In the genomic region with DNA sequence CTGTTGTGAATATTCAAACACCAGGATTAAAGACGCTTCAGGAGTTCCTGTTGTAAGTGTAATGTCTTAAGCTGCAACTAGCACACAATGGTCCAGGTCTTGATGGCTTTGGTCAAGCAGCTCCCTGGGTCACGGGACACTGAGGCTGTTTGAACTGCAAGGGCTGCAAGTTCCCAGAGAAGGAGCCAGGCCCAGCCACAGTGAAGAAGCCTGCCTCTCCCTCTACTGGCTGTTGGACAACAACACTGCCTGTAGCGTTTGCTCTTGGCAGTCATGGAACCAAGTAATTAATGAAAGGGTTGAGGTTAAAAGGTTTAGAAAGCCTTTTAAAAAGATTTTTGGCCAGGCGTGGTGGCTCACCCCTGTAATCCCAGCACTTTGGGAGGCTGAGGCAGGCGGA, we compare ENCODE assay signal across 7 cellular contexts. TPM values are rescaled to one million over a fixed set of nuclear protein-coding genes. Genes with fewer than 3 reads are reported as not detected.
DNase-seq lines count a peak whose midpoint lies in the region; ATAC-seq and TF ChIP-seq lines count a peak whose summit lies in the region.

No MANE protein-coding gene starts in this region.

- no peaks in the 10 kb centered on the region for H3K36me3 ChIP-seq in Peyer's patch

- no peak overlapping the region for H3K4me3 ChIP-seq in Peyer's patch

- no peak overlapping the region for H3K27ac ChIP-seq in Peyer's patch

- ATAC-seq in GM18511 (IDR thresholded peaks at IDR 0.05; ENCODE audit: unreplicated experiment) (peak; percentile 55), GM21786 (IDR thresholded peaks at IDR 0.05; ENCODE audit: unreplicated experiment) (no peak)

- peak in 1 of 3 donors; percentile 48 for DNase-seq in Peyer's patch
- peak; percentile 30 for DNase-seq in fibroblast of the conjunctiva (ENCODE audit: low read depth)
- DNase-seq in renal cortical epithelial cell (ENCODE audit: low read depth) = peak; percentile 44
- no peak for DNase-seq in GF-D8 (lab: John Stamatoyannopoulos, UW)
- DNase-seq in stimulated activated CD8-positive, alpha-beta memory T cell treated with anti-CD3 and anti-CD28 coated beads, Interleukin-4, amount 100 ng/mL, for 48 hours = no peak

- no peaks in the 10 kb centered on the region for H3K4me1 ChIP-seq in Peyer's patch

- TF ChIP-seq POLR2A in Peyer's patch (IDR thresholded peaks at IDR 0.05) = no peak

- TF ChIP-seq CTCF in Peyer's patch (IDR thresholded peaks at IDR 0.05) = peak in 4 of 6 experiments; percentile 10 to 48 (median 44)

- H3K9me3 ChIP-seq in Peyer's patch = no peaks in the 10 kb centered on the region

- no peaks in the 10 kb centered on the region for H3K27me3 ChIP-seq in Peyer's patch

RNA-seq across cellular contexts. Expression of gene GUSB, which starts 31.9 kb away (rescaled TPM):
- total RNA-seq in Peyer's patch (10 to 100 TPM; 29.8 to 56.9 (median 48.4) TPM), renal cortical epithelial cell (13.5 and 26.7 TPM in 2 replicates)

Comparison
In these comparisons a context has a peak if more than half of its experiments do, and no peak if none do; other contexts are left out.
1. DNase-seq: peak in fibroblast of the conjunctiva (single experiment) and renal cortical epithelial cell (single experiment); none in GF-D8 (single experiment) and stimulated activated CD8-positive, alpha-beta memory T cell treated with anti-CD3 and anti-CD28 coated beads, Interleukin-4, amount 100 ng/mL, for 48 hours (single experiment).